ENCODE assay signal across 1 cellular context in genomic region chr4:25810815-25811690, GRCh38.
TF ChIP-seq lines count a peak whose summit lies in the region.

No MANE protein-coding gene starts in this region.

TF ChIP-seq in GM23338, 12 proteins besides CTCF, POLR2A, EP300 and RAD21 (continued from another document):
- no peak for TF ChIP-seq ZNF462 (CRISPR knock-in tag; IDR thresholded peaks at IDR 0.05)
- TF ChIP-seq EZH2 (IDR thresholded peaks at IDR 0.05; ENCODE audit: low read depth, unreplicated experiment), result no peak
- no peak for TF ChIP-seq EZH2phosphoT487 (IDR thresholded peaks at IDR 0.05; ENCODE audit: unreplicated experiment)
- no peak for TF ChIP-seq CREB1 (CRISPR knock-in tag; IDR thresholded peaks at IDR 0.05; ENCODE audit: low read depth)
- TF ChIP-seq STAT1 (IDR thresholded peaks at IDR 0.05; ENCODE audit: unreplicated experiment), result no peak
- no peak for TF ChIP-seq NANOG (IDR thresholded peaks at IDR 0.05; ENCODE audit: borderline replicate concordance)
